Comparison of ENCODE assay signal across 14 cellular contexts in genomic region chr1:97505816-97506215, GRCh38.
A peak's percentile ranks its signal among the peaks of the same experiment; 100 is the strongest.
DNase-seq lines count a peak whose midpoint lies in the region; ATAC-seq and FAIRE-seq lines count a peak whose summit lies in the region.
"Had no signal": no experiment of that assay in that cellular context is flagged by ENCODE, and none has a peak within 500 bp of the region (broad histone marks: within the 10 kb centered on the region; RNA-seq: fewer than 3 reads in every experiment).

No MANE protein-coding gene starts in this region.

- no peak overlapping the region for H3K27ac ChIP-seq in SJCRH30
- H3K27ac ChIP-seq: brain microvascular endothelial cell had no signal

- peak; percentile 43 for FAIRE-seq in islet of Langerhans (lab: Jason Lieb, UNC)

- no peaks in the 10 kb centered on the region for H3K9me3 ChIP-seq in SJCRH30 (replicated peaks)

- no peaks in the 10 kb centered on the region for H3K36me3 ChIP-seq in SJCRH30
- H3K36me3 ChIP-seq: brain microvascular endothelial cell had no signal

- H3K27me3 ChIP-seq in SJCRH30, result no peaks in the 10 kb centered on the region
- H3K27me3 ChIP-seq: brain microvascular endothelial cell had no signal

- peak; percentile 98 for ATAC-seq in GM18909 (IDR thresholded peaks at IDR 0.05; ENCODE audit: poor library complexity, unreplicated experiment)
- peak; percentile 63 for ATAC-seq in GM21576 (IDR thresholded peaks at IDR 0.05; ENCODE audit: unreplicated experiment)
- ATAC-seq in HG03097 (IDR thresholded peaks at IDR 0.05; ENCODE audit: low FRiP score, unreplicated experiment), result peak; percentile 98
- ATAC-seq: CD8-positive, alpha-beta T cell; Panc1 had no signal

- DNase-seq in SJCRH30, result no peak
- DNase-seq in activated T-cell treated with anti-CD3 and anti-CD28 coated beads, Interleukin-2, amount 50 U/mL, for 48 hours, result no peak
- DNase-seq in activated naive CD4-positive, alpha-beta T cell (lab: John Stamatoyannopoulos, UW), result no peak
- no peak for DNase-seq in stimulated activated CD4-positive, alpha-beta T cell treated with anti-CD3 and anti-CD28 coated beads, Interleukin-2, amount 100 ng/mL, for 48 hours
- DNase-seq: activated T-cell treated with anti-CD3 and anti-CD28 coated beads for 4 hours; brain microvascular endothelial cell; CD8-positive, alpha-beta T cell; NCI-H2081; stimulated activated CD8-positive, alpha-beta memory T cell treated with anti-CD3 and anti-CD28 coated beads, Interleukin-4, amount 100 ng/mL, for 48 hours had no signal

- no peaks in the 10 kb centered on the region for H3K4me1 ChIP-seq in SJCRH30

- no peak overlapping the region for H3K4me3 ChIP-seq in SJCRH30
